1 cellular context compared by ENCODE assay signal in the genomic region with DNA sequence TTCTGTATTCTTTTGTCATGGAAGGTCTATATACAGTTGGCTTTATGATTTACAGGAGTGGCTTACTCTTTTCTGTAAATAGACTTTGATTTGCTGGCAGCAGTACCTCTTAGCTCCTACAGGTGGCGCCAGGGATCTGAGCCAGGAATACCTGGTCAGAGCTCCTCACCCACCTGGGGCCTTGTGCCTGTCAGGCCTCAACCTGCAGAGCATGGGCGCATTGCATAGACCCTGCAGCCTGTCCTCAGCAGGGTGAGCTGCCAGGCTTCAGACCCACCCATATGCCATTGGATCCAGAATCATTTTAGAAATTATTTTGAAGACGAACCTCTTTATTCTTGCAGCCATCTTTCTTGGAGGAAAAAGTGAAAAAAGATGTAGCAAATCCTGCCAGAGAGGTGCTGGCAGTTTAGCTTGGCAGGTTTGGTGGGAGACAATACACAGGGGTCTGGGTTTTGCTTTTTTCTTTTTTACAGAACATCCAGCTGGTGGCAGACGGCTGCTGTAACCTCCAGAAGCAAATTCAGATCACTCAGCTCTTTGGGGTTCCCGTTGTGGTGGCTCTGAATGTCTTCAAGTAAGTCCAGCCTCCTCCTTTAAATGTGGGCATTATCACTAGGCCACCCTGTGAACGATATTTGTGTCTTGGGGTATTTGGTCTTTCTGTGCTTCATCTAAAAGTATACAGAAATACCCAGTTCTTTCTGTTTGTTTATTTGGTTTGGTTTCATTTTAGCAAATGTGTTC.
A peak's percentile ranks its signal among the peaks of the same experiment; 100 is the strongest.
TF ChIP-seq lines count a peak whose summit lies in the region.

No MANE protein-coding gene starts in this region.

TF ChIP-seq in HepG2, 621 proteins besides CTCF, POLR2A, EP300 and RAD21 (continued from another document and continues in another):
- TF ChIP-seq, protein P1, sequence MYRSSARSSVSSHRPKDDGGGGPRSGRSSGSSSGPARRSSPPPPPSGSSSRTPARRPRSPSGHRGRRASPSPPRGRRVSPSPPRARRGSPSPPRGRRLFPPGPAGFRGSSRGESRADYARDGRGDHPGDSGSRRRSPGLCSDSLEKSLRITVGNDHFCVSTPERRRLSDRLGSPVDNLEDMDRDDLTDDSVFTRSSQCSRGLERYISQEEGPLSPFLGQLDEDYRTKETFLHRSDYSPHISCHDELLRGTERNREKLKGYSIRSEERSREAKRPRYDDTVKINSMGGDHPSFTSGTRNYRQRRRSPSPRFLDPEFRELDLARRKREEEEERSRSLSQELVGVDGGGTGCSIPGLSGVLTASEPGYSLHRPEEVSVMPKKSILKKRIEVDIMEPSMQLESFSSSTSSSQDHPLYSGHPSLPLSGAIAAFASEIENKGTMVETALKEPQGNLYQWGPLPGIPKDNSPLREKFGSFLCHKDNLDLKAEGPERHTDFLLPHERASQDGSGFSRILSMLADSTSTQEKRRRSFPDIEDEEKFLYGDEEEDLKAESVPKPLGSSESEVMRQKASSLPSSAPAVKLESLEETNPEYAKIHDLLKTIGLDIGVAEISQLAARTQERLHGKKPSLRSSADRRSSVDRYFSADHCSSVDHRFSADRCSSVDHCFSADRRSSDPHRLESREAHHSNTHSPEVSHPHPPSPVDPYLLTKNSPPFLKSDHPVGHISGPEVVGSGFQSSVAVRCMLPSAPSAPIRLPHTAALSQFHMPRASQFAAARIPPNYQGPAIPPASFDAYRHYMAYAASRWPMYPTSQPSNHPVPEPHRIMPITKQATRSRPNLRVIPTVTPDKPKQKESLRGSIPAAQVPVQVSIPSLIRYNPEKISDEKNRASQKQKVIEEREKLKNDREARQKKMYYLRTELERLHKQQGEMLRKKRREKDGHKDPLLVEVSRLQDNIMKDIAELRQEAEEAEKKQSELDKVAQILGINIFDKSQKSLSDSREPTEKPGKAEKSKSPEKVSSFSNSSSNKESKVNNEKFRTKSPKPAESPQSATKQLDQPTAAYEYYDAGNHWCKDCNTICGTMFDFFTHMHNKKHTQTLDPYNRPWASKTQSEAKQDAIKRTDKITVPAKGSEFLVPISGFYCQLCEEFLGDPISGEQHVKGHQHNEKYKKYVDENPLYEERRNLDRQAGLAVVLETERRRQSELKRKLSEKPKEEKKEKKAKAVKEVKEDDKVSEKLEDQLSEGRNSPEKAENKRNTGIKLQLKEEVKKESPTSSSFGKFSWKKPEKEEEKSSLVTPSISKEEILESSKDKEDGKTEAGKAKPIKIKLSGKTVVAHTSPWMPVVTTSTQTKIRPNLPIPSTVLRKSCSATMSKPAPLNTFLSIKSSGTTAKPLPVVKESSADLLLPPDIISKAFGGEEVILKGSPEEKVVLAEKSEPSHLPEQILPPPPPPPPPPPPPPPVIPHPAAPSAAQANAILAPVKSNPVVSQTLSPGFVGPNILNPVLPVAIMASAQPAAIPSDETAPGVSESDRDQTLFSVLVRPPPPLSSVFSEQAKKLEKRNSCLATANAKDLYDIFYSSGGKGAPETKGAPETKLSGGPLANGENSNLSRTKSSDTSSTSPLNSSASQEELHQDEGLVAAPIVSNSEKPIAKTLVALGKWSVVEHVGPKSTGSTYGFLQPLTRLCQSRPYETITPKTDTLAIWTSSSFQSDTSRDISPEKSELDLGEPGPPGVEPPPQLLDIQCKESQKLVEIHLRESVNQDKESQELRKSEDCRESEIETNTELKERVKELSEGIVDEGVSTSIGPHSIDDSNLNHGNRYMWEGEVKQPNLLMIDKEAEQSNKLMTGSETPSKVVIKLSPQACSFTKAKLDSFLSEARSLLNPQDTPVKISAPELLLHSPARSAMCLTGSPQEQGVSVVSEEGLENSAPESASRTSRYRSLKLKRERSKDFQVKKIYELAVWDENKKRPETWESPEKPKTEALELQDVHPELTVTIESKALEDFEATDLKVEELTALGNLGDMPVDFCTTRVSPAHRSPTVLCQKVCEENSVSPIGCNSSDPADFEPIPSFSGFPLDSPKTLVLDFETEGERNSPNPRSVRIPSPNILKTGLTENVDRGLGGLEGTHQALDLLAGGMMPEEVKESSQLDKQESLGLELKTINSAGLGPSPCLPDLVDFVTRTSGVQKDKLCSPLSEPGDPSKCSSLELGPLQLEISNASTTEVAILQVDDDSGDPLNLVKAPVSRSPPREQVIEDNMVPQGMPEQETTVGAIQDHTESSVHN (CRISPR knock-in tag; IDR thresholded peaks at IDR 0.05), result no peak
- TF ChIP-seq ZNF333 (CRISPR knock-in tag; IDR thresholded peaks at IDR 0.05; ENCODE audit: borderline replicate concordance), result no peak
- no peak for TF ChIP-seq ZBTB40 (IDR thresholded peaks at IDR 0.05)
- no peak for TF ChIP-seq ZBTB40 (CRISPR knock-in tag; IDR thresholded peaks at IDR 0.05)
- no peak for TF ChIP-seq SSRP1 (CRISPR knock-in tag; IDR thresholded peaks at IDR 0.05)
- no peak for TF ChIP-seq CHD2 (IDR thresholded peaks at IDR 0.05; ENCODE audit: low read depth, low read length)
- no peak for TF ChIP-seq SRF (IDR thresholded peaks at IDR 0.05; ENCODE audit: low read depth, low read length)
- TF ChIP-seq DDIT3 (CRISPR knock-in tag; IDR thresholded peaks at IDR 0.05), result no peak
- no peak for TF ChIP-seq BCLAF1 (IDR thresholded peaks at IDR 0.05)
- 0 out of 2 replicates have a peak, but pooled peaks have one; percentile 36 for TF ChIP-seq ARHGAP35 (CRISPR knock-in tag; IDR thresholded peaks at IDR 0.05; ENCODE audit: borderline replicate concordance)
- TF ChIP-seq THAP11 (CRISPR knock-in tag; IDR thresholded peaks at IDR 0.05), result peak; percentile 24; the same call in 1 of the 2 replicates
- no peak for TF ChIP-seq REST (IDR thresholded peaks at IDR 0.05; ENCODE audit: borderline replicate concordance in 1 of 2, low read depth in 1 of 2, low read length in 2 of 2)
- TF ChIP-seq ASH2L (IDR thresholded peaks at IDR 0.05; ENCODE audit: insufficient read length, low read depth, low read length), result no peak
- TF ChIP-seq ADNP (CRISPR knock-in tag; IDR thresholded peaks at IDR 0.05), result no peak
- TF ChIP-seq PCBP1 (IDR thresholded peaks at IDR 0.05; ENCODE audit: borderline replicate concordance, low read depth, low read length), result no peak
- no peak for TF ChIP-seq ZNF772 (CRISPR knock-in tag; IDR thresholded peaks at IDR 0.05)
- no peak for TF ChIP-seq ZSCAN22 (CRISPR knock-in tag; IDR thresholded peaks at IDR 0.05)
- no peak for TF ChIP-seq ZNF101 (CRISPR knock-in tag; IDR thresholded peaks at IDR 0.05; ENCODE audit: borderline replicate concordance, low read depth)
- peak; percentile 99 for TF ChIP-seq SMC3 (IDR thresholded peaks at IDR 0.05; ENCODE audit: low read length)
- TF ChIP-seq FOXK1 (CRISPR knock-in tag; IDR thresholded peaks at IDR 0.05; ENCODE audit: borderline replicate concordance, low read depth), result peak; percentile 52; the same call in 1 of the 2 replicates
- TF ChIP-seq ZMAT3 (CRISPR knock-in tag; conservative IDR thresholded peaks at IDR 0.05), result no peak
- TF ChIP-seq EEA1 (CRISPR knock-in tag; IDR thresholded peaks at IDR 0.05; ENCODE audit: borderline replicate concordance), result no peak
- TF ChIP-seq ZNF564 (CRISPR knock-in tag; IDR thresholded peaks at IDR 0.05), result no peak
- no peak for TF ChIP-seq ZNF343 (CRISPR knock-in tag; IDR thresholded peaks at IDR 0.05)
- TF ChIP-seq ZNF652 (CRISPR knock-in tag; IDR thresholded peaks at IDR 0.05; ENCODE audit: borderline replicate concordance, low read depth), result peak; percentile 8; the same call in 1 of the 2 replicates
